In the genomic region with DNA sequence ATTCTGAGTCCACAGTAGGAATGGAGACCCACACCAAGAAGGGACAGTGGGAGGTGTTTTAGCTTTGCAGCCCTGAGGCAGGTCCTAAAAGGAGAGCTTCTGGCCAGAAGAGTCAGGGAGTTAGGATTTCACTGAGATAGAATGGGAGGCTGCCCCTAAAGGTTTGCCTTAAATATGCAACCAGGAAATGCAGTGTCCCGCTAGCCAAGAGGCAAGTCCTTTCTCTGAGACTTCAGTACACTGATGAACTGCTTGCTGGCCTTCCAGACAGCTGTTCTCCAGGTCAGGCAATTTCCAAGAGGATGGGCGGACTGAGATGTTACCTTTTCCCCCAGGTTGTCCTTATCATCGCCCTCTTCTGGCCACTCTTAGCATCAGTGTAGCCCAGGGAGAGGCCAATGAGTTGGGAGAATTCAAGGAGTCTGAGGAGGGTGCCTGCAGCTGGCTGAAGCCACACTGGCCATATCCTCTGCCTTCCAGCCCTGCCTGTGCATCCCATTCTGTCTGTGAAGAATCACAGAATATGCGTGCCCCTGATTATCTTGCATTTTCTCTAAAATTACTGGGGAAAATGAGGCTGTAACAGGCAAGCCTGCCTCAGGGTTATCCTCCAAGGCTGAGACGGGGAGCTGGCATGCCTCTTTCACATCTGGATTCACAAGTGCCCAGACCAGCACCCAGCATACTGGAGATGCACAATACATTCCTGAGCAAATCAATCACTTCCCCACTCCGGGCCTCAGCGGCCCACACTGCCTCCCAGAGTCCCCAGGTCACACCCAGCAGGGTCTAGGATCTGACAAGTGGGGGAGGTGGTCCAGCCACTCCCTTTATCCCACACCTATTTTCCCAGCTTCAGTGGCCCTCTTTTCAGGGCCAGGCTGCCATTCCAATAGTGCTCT, we compare ENCODE assay signal across 9 cellular contexts. TPM values are rescaled to one million over a fixed set of nuclear protein-coding genes. Genes with fewer than 3 reads are reported as not detected.
DNase-seq lines count a peak whose midpoint lies in the region; ATAC-seq, FAIRE-seq and TF ChIP-seq lines count a peak whose summit lies in the region.
"Had no signal": no experiment of that assay in that cellular context is flagged by ENCODE, and none has a peak within 500 bp of the region (broad histone marks: within the 10 kb centered on the region; RNA-seq: fewer than 3 reads in every experiment).

No MANE protein-coding gene starts in this region.

- peaks cover 23% of the 10 kb centered on the region for H3K27me3 ChIP-seq in BE2C
- no peaks in the 10 kb centered on the region for H3K27me3 ChIP-seq in bronchial epithelial cell (ENCODE audit: control insufficient read depth, insufficient read depth, low read length)
- H3K27me3 ChIP-seq in mesenchymal stem cell (ENCODE audit: control insufficient read depth in 1 of 2, insufficient read depth in 1 of 2, low read length in 2 of 2), result peaks cover 0 to 18% of the 10 kb centered on the region in 2 experiments

- H3K4me1 ChIP-seq in BE2C (no peaks in the 10 kb centered on the region), mesenchymal stem cell (ENCODE audit: control insufficient read depth, insufficient read depth, low read depth, low read length) (peaks cover 37% of the 10 kb centered on the region)

- H3K79me1 ChIP-seq in mesenchymal stem cell (replicated peaks; ENCODE audit: low read length, poor library complexity, severe bottlenecking), result peaks cover 24% of the 10 kb centered on the region

- POLR2A ChIA-PET in GM10248 (lab: Yijun Ruan, JAX), result no interaction called here

- DNase-seq in BE2C (peak; percentile 48), GM10248 (ENCODE audit: extremely low spot score) (peak; percentile 61), NCI-H748 (lab: John Stamatoyannopoulos, UW; ENCODE audit: unreplicated experiment) (peak; percentile 58), bronchial epithelial cell (ENCODE audit: low read depth) (peak; percentile 46), mesenchymal stem cell (peak; percentile 31)

- H3K4me2 ChIP-seq in mesenchymal stem cell (ENCODE audit: low read length, poor library complexity, severe bottlenecking), result peak overlapping the region; percentile 87

- H2BK12ac ChIP-seq in mesenchymal stem cell (ENCODE audit: low read length in 2 of 2), result no peak overlapping the region

- H3K23ac ChIP-seq in mesenchymal stem cell (ENCODE audit: low read length in 2 of 2), result no peak overlapping the region

- no peak overlapping the region for H3K14ac ChIP-seq in mesenchymal stem cell (ENCODE audit: low read length in 2 of 2)

- no peaks in the 10 kb centered on the region for H3K36me3 ChIP-seq in BE2C
- no peaks in the 10 kb centered on the region for H3K36me3 ChIP-seq in bronchial epithelial cell (ENCODE audit: control insufficient read depth, insufficient read depth, low read length)
- no peaks in the 10 kb centered on the region for H3K36me3 ChIP-seq in mesenchymal stem cell (ENCODE audit: control insufficient read depth in 1 of 2, insufficient read depth in 2 of 2, low read depth in 1 of 2, low read length in 2 of 2)

- FAIRE-seq in bronchial epithelial cell (lab: Jason Lieb, UNC), result no peak
- FAIRE-seq: islet of Langerhans had no signal

- no peak overlapping the region for H2AFZ ChIP-seq in mesenchymal stem cell (ENCODE audit: low read depth, low read length)

- H3K27ac ChIP-seq in mesenchymal stem cell (ENCODE audit: low read length, poor library complexity, severe bottlenecking), result peak overlapping the region; percentile 58

- peak overlapping the region; percentile 93 for H2AK5ac ChIP-seq in mesenchymal stem cell (ENCODE audit: low read length, severe bottlenecking)

- no peak overlapping the region for H4K91ac ChIP-seq in mesenchymal stem cell (ENCODE audit: low read length)

- CTCF ChIA-PET in GM10248 (lab: Yijun Ruan, JAX), result interaction anchor here (0.8 to 3.0 kb wide), 24 partner anchors 9 to 167 kb away, joined by 3 to 21 read pairs (median 4); no protein-coding TSS in a partner anchor

- no peak overlapping the region for H3K18ac ChIP-seq in mesenchymal stem cell (ENCODE audit: low read depth in 1 of 2, low read length in 2 of 2)

- no peak overlapping the region for H2BK5ac ChIP-seq in mesenchymal stem cell (ENCODE audit: low read depth, low read length, poor library complexity, severe bottlenecking)

- no peaks in the 10 kb centered on the region for H3K9me3 ChIP-seq in BE2C
- H3K9me3 ChIP-seq in mesenchymal stem cell (ENCODE audit: control insufficient read depth, low read length), result no peaks in the 10 kb centered on the region

- WGBS in mesenchymal stem cell, result 29% methylated on average over 5 of the region's 7 CpGs

- no peak overlapping the region for H3K4me3 ChIP-seq in BE2C (ENCODE audit: low read depth, low read length)
- H3K4me3 ChIP-seq in bronchial epithelial cell (ENCODE audit: low read depth, low read length), result no peak overlapping the region
- H3K4me3 ChIP-seq in mesenchymal stem cell (ENCODE audit: insufficient read depth in 1 of 2, low read depth in 1 of 2, low read length in 2 of 2), result no peak overlapping the region

- H2BK15ac ChIP-seq in mesenchymal stem cell (ENCODE audit: low read depth, poor library complexity, severe bottlenecking), result no peak overlapping the region

- TF ChIP-seq CTCF in BE2C (IDR thresholded peaks at IDR 0.05; ENCODE audit: low read depth, low read length) (peak; percentile 74), GM10248 (IDR thresholded peaks at IDR 0.05; ENCODE audit: control extremely low read depth, extremely low read depth, low read depth, missing control alignments) (peak; percentile 75), bronchial epithelial cell (IDR thresholded peaks at IDR 0.05; ENCODE audit: insufficient read depth, low read length, severe bottlenecking) (peak; percentile 67)

- no peak overlapping the region for H3K9ac ChIP-seq in mesenchymal stem cell (ENCODE audit: low read length)

- H4K8ac ChIP-seq in mesenchymal stem cell (ENCODE audit: low read length), result no peak overlapping the region

- no peak overlapping the region for H3K4ac ChIP-seq in mesenchymal stem cell (ENCODE audit: low read depth in 1 of 2, low read length in 2 of 2)

- ATAC-seq in GM19395 (IDR thresholded peaks at IDR 0.05; ENCODE audit: unreplicated experiment), result no peak
- ATAC-seq in HG03139 (IDR thresholded peaks at IDR 0.05; ENCODE audit: unreplicated experiment), result no peak
- ATAC-seq in HG02623 (IDR thresholded peaks at IDR 0.05; ENCODE audit: unreplicated experiment), result no peak

- no peak overlapping the region for H2BK120ac ChIP-seq in mesenchymal stem cell (ENCODE audit: low read depth, low read length)

RNA-seq across cellular contexts. Expression of a gene that starts 2.4 kb away (rescaled TPM):
- polyA plus RNA-seq in BE2C (2012; ENCODE audit: insufficient read depth, insufficient read length, low read depth), result not detected
- 0.26 TPM in 2 replicates for total RNA-seq in bronchial epithelial cell
- not detected for polyA plus RNA-seq in mesenchymal stem cell (2013, experiment 1 of 2)
- not detected for polyA plus RNA-seq in mesenchymal stem cell (2013, experiment 2 of 2)
